Comparison of ENCODE assay signal across 1 cellular context in the genomic region with DNA sequence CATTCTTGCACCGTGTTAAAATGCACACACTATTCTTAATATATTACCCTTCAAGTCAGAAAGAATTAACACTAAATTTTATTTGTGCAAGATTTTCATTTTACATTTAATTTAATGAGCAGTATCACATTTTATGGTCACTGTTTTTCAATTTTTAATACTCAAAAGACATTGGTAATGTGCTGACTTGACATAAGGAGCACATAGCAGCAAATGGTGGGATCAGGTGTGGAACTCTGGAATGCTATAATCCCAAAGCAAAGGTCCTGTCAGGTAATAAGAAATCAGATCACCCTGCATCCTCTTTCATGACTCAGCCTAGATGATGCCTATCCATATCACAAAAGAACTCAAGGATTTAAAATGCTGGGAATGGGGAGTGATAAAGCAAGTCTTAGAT.
TF ChIP-seq lines count a peak whose summit lies in the region.

No MANE protein-coding gene starts in this region.

TF ChIP-seq in GM12878, 131 proteins besides CTCF, POLR2A, EP300 and RAD21:
- TF ChIP-seq RFX5 (IDR thresholded peaks at IDR 0.05; ENCODE audit: low read depth, low read length): no peak
- TF ChIP-seq, protein P1, sequence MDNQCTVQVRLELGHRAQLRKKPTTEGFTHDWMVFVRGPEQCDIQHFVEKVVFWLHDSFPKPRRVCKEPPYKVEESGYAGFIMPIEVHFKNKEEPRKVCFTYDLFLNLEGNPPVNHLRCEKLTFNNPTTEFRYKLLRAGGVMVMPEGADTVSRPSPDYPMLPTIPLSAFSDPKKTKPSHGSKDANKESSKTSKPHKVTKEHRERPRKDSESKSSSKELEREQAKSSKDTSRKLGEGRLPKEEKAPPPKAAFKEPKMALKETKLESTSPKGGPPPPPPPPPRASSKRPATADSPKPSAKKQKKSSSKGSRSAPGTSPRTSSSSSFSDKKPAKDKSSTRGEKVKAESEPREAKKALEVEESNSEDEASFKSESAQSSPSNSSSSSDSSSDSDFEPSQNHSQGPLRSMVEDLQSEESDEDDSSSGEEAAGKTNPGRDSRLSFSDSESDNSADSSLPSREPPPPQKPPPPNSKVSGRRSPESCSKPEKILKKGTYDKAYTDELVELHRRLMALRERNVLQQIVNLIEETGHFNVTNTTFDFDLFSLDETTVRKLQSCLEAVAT (IDR thresholded peaks at IDR 0.05): peak; percentile 50; the same call in 1 of the 2 replicates
TF ChIP-seq in GM12878: peak in this region for 1.
